Comparison of ENCODE assay signal across 1 cellular context in genomic region chr11:72814139-72814830, GRCh38.
A peak's percentile ranks its signal among the peaks of the same experiment; 100 is the strongest.
TF ChIP-seq lines count a peak whose summit lies in the region.

Gene ATG16L2 (plus strand): TSS chr11:72814411. CDS start chr11:72814446, 35 bp downstream.

TF ChIP-seq in K562, 482 proteins besides CTCF, POLR2A, EP300 and RAD21 (continued from another document and continues in another):
- TF ChIP-seq REST (CRISPR knock-in tag; IDR thresholded peaks at IDR 0.05; ENCODE audit: low read depth) (0 out of 2 replicates have a peak, but pooled peaks have one; percentile 24), CCNT2 (IDR thresholded peaks at IDR 0.05; ENCODE audit: borderline replicate concordance, extremely low read depth, insufficient read length, low read depth, low read length) (peak; percentile 78), E2F6 (IDR thresholded peaks at IDR 0.05; ENCODE audit: borderline replicate concordance in 1 of 2, extremely low read depth in 1 of 2, insufficient read depth in 1 of 2, insufficient read length in 1 of 2, low read depth in 1 of 2, low read length in 1 of 2, poor library complexity in 1 of 2, severe bottlenecking in 1 of 2) (peak; percentile 82 to 98), VEZF1 (CRISPR knock-in tag; IDR thresholded peaks at IDR 0.05) (peak; percentile 82), MCM5 (IDR thresholded peaks at IDR 0.05; ENCODE audit: low read depth) (no peak), CTCFL (IDR thresholded peaks at IDR 0.05; ENCODE audit: borderline replicate concordance, insufficient read depth, low read depth, low read length, poor library complexity, severe bottlenecking) (peak; percentile 2), SIN3A (IDR thresholded peaks at IDR 0.05; ENCODE audit: borderline replicate concordance in 2 of 2, control insufficient read depth in 1 of 2, low read depth in 2 of 2, low read length in 2 of 2) (peak; percentile 25 to 74; a peak in 1 of 4 replicates), TGIF2 (CRISPR knock-in tag; IDR thresholded peaks at IDR 0.05) (no peak), FOXM1 (IDR thresholded peaks at IDR 0.05; ENCODE audit: low read depth) (peak; percentile 71; the same call in 1 of the 2 replicates), FOXM1 (CRISPR knock-in tag; IDR thresholded peaks at IDR 0.05; ENCODE audit: low read depth) (no peak), BHLHE40 (IDR thresholded peaks at IDR 0.05; ENCODE audit: low read length) (peak; percentile 86), JUN (IDR thresholded peaks at IDR 0.05; ENCODE audit: borderline replicate concordance, low read depth, low read length) (0 out of 2 replicates have a peak, but pooled peaks have one; percentile 34), JUN (CRISPR knock-in tag; IDR thresholded peaks at IDR 0.05; ENCODE audit: borderline replicate concordance) (no peak), NR2C2 (CRISPR knock-in tag; IDR thresholded peaks at IDR 0.05) (no peak), NR2C2 (tag; IDR thresholded peaks at IDR 0.05) (peak; percentile 71), ZNF175 (CRISPR knock-in tag; IDR thresholded peaks at IDR 0.05; ENCODE audit: low read depth) (no peak), E2F3 (CRISPR knock-in tag; IDR thresholded peaks at IDR 0.05) (peak; percentile 96), MTA3 (IDR thresholded peaks at IDR 0.05; ENCODE audit: borderline replicate concordance) (0 out of 2 replicates have a peak, but pooled peaks have one; percentile 56), NFIC (IDR thresholded peaks at IDR 0.05) (0 out of 2 replicates have a peak, but pooled peaks have one; percentile 43), ZNF41 (CRISPR knock-in tag; conservative IDR thresholded peaks at IDR 0.05) (no peak), DLX4 (CRISPR knock-in tag; IDR thresholded peaks at IDR 0.05) (no peak), ZNF445 (CRISPR knock-in tag; IDR thresholded peaks at IDR 0.05; ENCODE audit: low read depth) (no peak), ZNF263 (CRISPR knock-in tag; IDR thresholded peaks at IDR 0.05; ENCODE audit: borderline replicate concordance) (peak; percentile 80), TCF7L2 (IDR thresholded peaks at IDR 0.05; ENCODE audit: low read depth, low read length) (peak; percentile 90), HOMEZ (CRISPR knock-in tag; IDR thresholded peaks at IDR 0.05) (no peak), MNT (conservative IDR thresholded peaks at IDR 0.05) (peak; percentile 77 to 91), ZBTB26 (CRISPR knock-in tag; IDR thresholded peaks at IDR 0.05) (peak; percentile 39; the same call in 1 of the 2 replicates), ILF3 (IDR thresholded peaks at IDR 0.05; ENCODE audit: borderline replicate concordance) (no peak), PCBP1 (IDR thresholded peaks at IDR 0.05; ENCODE audit: low read depth, low read length, poor library complexity, severe bottlenecking) (peak; percentile 74), ZEB2 (IDR thresholded peaks at IDR 0.05) (peak; percentile 93), ZNF639 (CRISPR knock-in tag; conservative IDR thresholded peaks at IDR 0.05 in 1 of 2, IDR thresholded peaks at IDR 0.05 in 1 of 2) (peak in 1 of 2 experiments; percentile 70; a peak in 1 of 4 replicates), SAP30 (IDR thresholded peaks at IDR 0.05; ENCODE audit: borderline replicate concordance, insufficient read depth, low read depth, low read length, poor library complexity, severe bottlenecking) (peak; percentile 46), ZNF561 (CRISPR knock-in tag; conservative IDR thresholded peaks at IDR 0.05) (no peak), ZNF764 (CRISPR knock-in tag; IDR thresholded peaks at IDR 0.05; ENCODE audit: low read depth) (no peak), HIVEP1 (CRISPR knock-in tag; IDR thresholded peaks at IDR 0.05) (peak; percentile 100), NKRF (IDR thresholded peaks at IDR 0.05; ENCODE audit: borderline replicate concordance) (0 out of 2 replicates have a peak, but pooled peaks have one; percentile 39), RBBP5 (IDR thresholded peaks at IDR 0.05; ENCODE audit: borderline replicate concordance, insufficient read depth, low read length, poor library complexity, severe bottlenecking) (peak; percentile 77), ZNF75A (CRISPR knock-in tag; IDR thresholded peaks at IDR 0.05) (0 out of 2 replicates have a peak, but pooled peaks have one; percentile 29), ATF3 (IDR thresholded peaks at IDR 0.05) (peak; percentile 46; the same call in 1 of the 2 replicates), ATF3 (CRISPR knock-in tag; conservative IDR thresholded peaks at IDR 0.05) (no peak), ZFX (CRISPR knock-in tag; IDR thresholded peaks at IDR 0.05) (peak; percentile 58; the same call in 1 of the 2 replicates), WHSC1 (IDR thresholded peaks at IDR 0.05; ENCODE audit: low read length) (no peak), MBD2 (IDR thresholded peaks at IDR 0.05; ENCODE audit: borderline replicate concordance, low read depth) (peak; percentile 90), ETV6 (IDR thresholded peaks at IDR 0.05; ENCODE audit: borderline replicate concordance in 1 of 2, low read depth in 2 of 2, low read length in 1 of 2) (0 out of 4 replicates have a peak, but pooled peaks of 1 of the 2 experiments have one; percentile 6), ETV6 (CRISPR knock-in tag; IDR thresholded peaks at IDR 0.05; ENCODE audit: borderline replicate concordance) (no peak)
